ENCODE assay signal across 1 cellular context in the genomic region with DNA sequence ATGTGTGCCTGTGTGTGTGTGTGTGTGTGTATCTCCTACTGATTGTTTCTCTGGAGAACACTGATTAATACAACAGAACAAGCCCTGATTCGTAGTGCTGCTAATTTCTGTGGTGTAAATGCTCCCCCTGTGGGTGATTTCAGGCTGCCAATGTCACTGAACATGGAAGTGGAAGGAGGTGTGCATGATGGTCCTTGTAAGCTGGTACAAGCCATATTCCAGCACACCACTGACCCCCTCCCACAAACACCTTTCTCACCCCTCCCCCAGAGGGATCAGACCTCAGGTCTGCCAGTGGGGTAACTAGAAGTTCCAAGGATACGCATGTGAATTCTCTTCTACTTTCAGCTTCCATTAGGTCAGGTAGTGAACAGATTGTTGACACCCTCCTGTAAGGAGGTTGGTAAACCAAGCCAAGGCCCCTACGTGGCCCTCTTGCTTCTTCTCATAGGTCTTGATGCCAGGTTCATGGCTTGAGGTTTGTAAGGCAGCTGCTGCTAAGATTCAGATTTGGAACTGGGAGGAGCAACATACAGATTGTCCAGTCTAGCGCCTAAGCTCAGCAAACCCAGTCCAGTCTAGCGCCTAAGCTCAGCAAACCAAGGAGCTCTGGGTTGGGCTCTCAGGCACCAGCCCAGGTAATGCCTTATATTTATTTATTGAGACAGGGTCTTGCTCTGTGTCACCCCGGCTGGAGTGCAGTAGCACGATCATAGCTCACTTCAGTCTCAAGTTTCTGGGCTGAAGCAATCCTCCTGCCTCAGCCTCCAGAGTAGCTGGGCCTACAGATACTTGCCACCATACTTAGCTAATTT.
A peak's percentile ranks its signal among the peaks of the same experiment; 100 is the strongest.
TF ChIP-seq lines count a peak whose summit lies in the region.

No MANE protein-coding gene starts in this region.

TF ChIP-seq in HepG2, 621 proteins besides CTCF, POLR2A, EP300 and RAD21 (continued from another document):
- TF ChIP-seq, protein P1, sequence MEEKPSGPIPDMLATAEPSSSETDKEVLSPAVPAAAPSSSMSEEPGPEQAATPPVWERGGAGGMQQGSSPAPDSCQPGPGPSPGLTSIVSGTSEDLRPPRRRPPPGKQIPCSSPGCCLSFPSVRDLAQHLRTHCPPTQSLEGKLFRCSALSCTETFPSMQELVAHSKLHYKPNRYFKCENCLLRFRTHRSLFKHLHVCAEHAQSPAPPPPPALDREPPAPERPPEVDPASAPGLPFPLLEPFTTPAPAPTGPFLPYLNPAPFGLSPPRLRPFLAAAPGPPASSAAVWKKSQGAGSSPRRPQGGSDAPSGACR (CRISPR knock-in tag; IDR thresholded peaks at IDR 0.05): no peak
- peak; percentile 68 for TF ChIP-seq POLR2G (IDR thresholded peaks at IDR 0.05; ENCODE audit: low read depth, low read length)
TF ChIP-seq in HepG2: peak in this region for 11.
